ENCODE assay signal across 31 cellular contexts in the genomic region with DNA sequence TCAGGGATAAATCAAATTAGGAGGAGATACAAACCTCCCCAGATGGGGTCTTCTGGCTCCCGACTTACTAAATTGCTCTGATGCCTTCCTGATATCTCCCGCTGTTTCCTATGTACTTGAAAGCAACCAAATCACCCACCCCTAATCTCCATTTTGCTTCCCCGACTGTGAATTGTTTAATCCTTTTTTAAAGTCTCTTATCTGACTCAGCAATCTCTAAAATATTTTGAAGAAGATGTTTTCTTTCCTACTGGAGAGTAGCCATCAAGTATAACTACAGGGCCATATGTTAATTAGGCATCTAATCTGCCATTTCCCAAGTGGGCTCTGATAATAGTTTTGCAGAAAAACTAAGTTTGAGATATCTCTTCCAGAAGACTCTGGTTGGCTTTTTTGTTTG.
A peak's percentile ranks its signal among the peaks of the same experiment; 100 is the strongest.
DNase-seq lines count a peak whose midpoint lies in the region; ATAC-seq, FAIRE-seq and TF ChIP-seq lines count a peak whose summit lies in the region.
"Had no signal": no experiment of that assay in that cellular context is flagged by ENCODE, and none has a peak within 500 bp of the region (broad histone marks: within the 10 kb centered on the region; RNA-seq: fewer than 3 reads in every experiment).

No MANE protein-coding gene starts in this region.

- no peaks in the 10 kb centered on the region for H3K9me1 ChIP-seq in K562 (ENCODE audit: control insufficient read depth, insufficient read depth, low read length)

- POLR2A ChIA-PET in K562 (lab: Yijun Ruan, JAX): interaction anchor here (0.9 kb wide), 1 partner anchor 9 kb away, joined by 3 read pairs; no protein-coding TSS in a partner anchor

- H4K20me1 ChIP-seq in K562 (replicated peaks; ENCODE audit: control insufficient read depth, insufficient read depth, low read length): no peaks in the 10 kb centered on the region
- H4K20me1 ChIP-seq: BLaER1; BLaER1 treated with 17β-estradiol and CSF1 and Interleukin-3, amounts not matched to agents 10 nM and 100 nM had no signal

- H2AFZ ChIP-seq in K562 (ENCODE audit: low read depth, low read length): peak overlapping the region; percentile 8; the same call in 1 of the 2 replicates

- no peaks in the 10 kb centered on the region for H3K79me1 ChIP-seq in mesendoderm (ENCODE audit: low read length)

- H3K4me1 ChIP-seq in K562 (replicated peaks in 1 of 2; ENCODE audit: control insufficient read depth in 2 of 2, insufficient read depth in 2 of 2, low read length in 2 of 2) (peaks cover 3 to 23% of the 10 kb centered on the region in 2 experiments; a peak in 4 of 5 replicates), mesendoderm (ENCODE audit: control insufficient read depth, low read depth, low read length) (peaks cover 6% of the 10 kb centered on the region), mucosa of descending colon (ENCODE audit: low read depth) (no peaks in the 10 kb centered on the region)
- H3K4me1 ChIP-seq: BE2C had no signal

- no peak for TF ChIP-seq RAD21 in K562 (CRISPR knock-in tag; conservative IDR thresholded peaks at IDR 0.05 in 1 of 2, IDR thresholded peaks at IDR 0.05 in 1 of 2)

- no peak overlapping the region for H2BK5ac ChIP-seq in mesendoderm (ENCODE audit: low read length)

- H3K36me3 ChIP-seq in K562 (ENCODE audit: control insufficient read depth, insufficient read depth, low read length): no peaks in the 10 kb centered on the region
- no peaks in the 10 kb centered on the region for H3K36me3 ChIP-seq in mesendoderm (ENCODE audit: control insufficient read depth, insufficient read depth, low read length)
- H3K36me3 ChIP-seq in mucosa of descending colon (ENCODE audit: low read depth): no peaks in the 10 kb centered on the region
- H3K36me3 ChIP-seq: BE2C; BLaER1; BLaER1 treated with 17β-estradiol and CSF1 and Interleukin-3, amounts not matched to agents 10 nM and 100 nM had no signal

- intact Hi-C loops in K562 (cut with micrococcal nuclease) (no loop called here), mucosa of descending colon (cut with DNase I, micrococcal nuclease) (no loop called here)

- H3K56ac ChIP-seq in mesendoderm (ENCODE audit: low read length): no peak overlapping the region

- CTCF ChIA-PET in K562 (lab: Yijun Ruan, JAX; ENCODE audit: low intra/inter-chr PET ratio): no interaction called here

- no peak overlapping the region for H3K4ac ChIP-seq in mesendoderm (ENCODE audit: low read depth, low read length)

- H3K9me3 ChIP-seq in K562 (replicated peaks; ENCODE audit: control insufficient read depth, insufficient read depth, low read depth, low read length) (no peaks in the 10 kb centered on the region), mucosa of descending colon (no peaks in the 10 kb centered on the region)
- H3K9me3 ChIP-seq: BE2C; BLaER1; BLaER1 treated with 17β-estradiol and CSF1 and Interleukin-3, amounts not matched to agents 10 nM and 100 nM; Caco-2 had no signal

- H2BK15ac ChIP-seq in mesendoderm (replicated peaks; ENCODE audit: low read depth): no peak overlapping the region

- no peak overlapping the region for H4K5ac ChIP-seq in mesendoderm (ENCODE audit: low read length)

- no peak for FAIRE-seq in K562 (lab: Jason Lieb, UNC)
- FAIRE-seq: A204.1, A549, D721Med had no signal

- H3K18ac ChIP-seq in mesendoderm (ENCODE audit: low read length): no peak overlapping the region

- in situ Hi-C loops in K562 (cut with MboI): no loop called here

- ATAC-seq in K562: no peak
- ATAC-seq in mucosa of descending colon: no peak
- ATAC-seq: A549; CD8-positive, alpha-beta T cell had no signal

- no peak overlapping the region for H2BK120ac ChIP-seq in mesendoderm (ENCODE audit: low read depth, low read length)

- 53% methylated on average over 3 of the region's 3 CpGs for WGBS in K562 (ENCODE audit: insufficient coverage, low coverage, missing lambda C conversion rate)
- no CpG with 5 or more reads among the region's 3 CpGs for WGBS in mesendoderm (ENCODE audit: extremely low coverage, insufficient coverage, low lambda C conversion rate)

- no peak overlapping the region for H3K23ac ChIP-seq in mesendoderm (ENCODE audit: low read length)

- H3K4me2 ChIP-seq in K562 (ENCODE audit: insufficient read depth, low read length) (no peak overlapping the region), mesendoderm (ENCODE audit: low read length) (no peak overlapping the region)
- H3K4me2 ChIP-seq: A549, BLaER1 had no signal

- no peak for TF ChIP-seq EP300 in K562 (IDR thresholded peaks at IDR 0.05; ENCODE audit: low read length)

- DNase-seq in K562 (ENCODE audit: extremely low read depth in 1 of 4, low spot score in 3 of 4): no peak
- peak; percentile 25 for DNase-seq in mesendoderm
- no peak for DNase-seq in Kasumi-1 (lab: John Stamatoyannopoulos, UW)
- DNase-seq in mucosa of descending colon: no peak
- DNase-seq: 8988T; ACHN; AML-193; BE2C; C1 segment of cervical spinal cord; Caco-2; Calu3; CD4-positive, alpha-beta memory T cell; CD4-positive, alpha-beta T cell; CD4-positive, CD25-positive, alpha-beta regulatory T cell; CD8-positive, alpha-beta memory T cell; CD8-positive, alpha-beta T cell; COR-L47; DMS 273 treated with DMSO at 0.1 percent for 48 hours; DMS153; DMS53; DMS79; DMS79 treated with DMSO at 0.1 percent for 48 hours; DND-41; EL had no signal

- no peak overlapping the region for H4K8ac ChIP-seq in mesendoderm (ENCODE audit: low read depth, low read length)

- H2AK5ac ChIP-seq in mesendoderm (ENCODE audit: low read length): no peak overlapping the region

- H3K9ac ChIP-seq in K562 (ENCODE audit: insufficient read depth in 1 of 2, low read depth in 2 of 2, low read length in 2 of 2): no peak overlapping the region
- H3K9ac ChIP-seq in mesendoderm (ENCODE audit: low read length): no peak overlapping the region
- H3K9ac ChIP-seq: BLaER1; BLaER1 treated with 17β-estradiol and CSF1 and Interleukin-3, amounts not matched to agents 10 nM and 100 nM had no signal

- no peak overlapping the region for H3K4me3 ChIP-seq in K562
- H3K4me3 ChIP-seq in mesendoderm (ENCODE audit: low read length): no peak overlapping the region
- no peak overlapping the region for H3K4me3 ChIP-seq in mucosa of descending colon
- H3K4me3 ChIP-seq: A549; BLaER1; BLaER1 treated with 17β-estradiol and CSF1 and Interleukin-3, amounts not matched to agents 10 nM and 100 nM had no signal

- no peak for TF ChIP-seq POLR2A in K562 (conservative IDR thresholded peaks at IDR 0.05)

- no peaks in the 10 kb centered on the region for H3K27me3 ChIP-seq in K562 (ENCODE audit: control insufficient read depth in 2 of 2, insufficient read depth in 2 of 2, low read length in 2 of 2)
- H3K27me3 ChIP-seq in mesendoderm (ENCODE audit: insufficient read depth, low read length, poor library complexity): no peaks in the 10 kb centered on the region
- H3K27me3 ChIP-seq: BE2C; BLaER1; BLaER1 treated with 17β-estradiol and CSF1 and Interleukin-3, amounts not matched to agents 10 nM and 100 nM had no signal

- TF ChIP-seq CTCF in K562 (IDR thresholded peaks at IDR 0.05 in 2 of 3, conservative IDR thresholded peaks at IDR 0.05 in 1 of 3; ENCODE audit: insufficient read depth in 2 of 3, low read depth in 1 of 3, low read length in 3 of 3) (no peak), mucosa of descending colon (IDR thresholded peaks at IDR 0.05) (no peak)

- no TSS peak for BruUV-seq in K562 (replicated peaks; lab: Mats Ljungman, UMichigan)

- no peak overlapping the region for H3K27ac ChIP-seq in K562 (ENCODE audit: extremely low read depth, low read depth, low read length)
- H3K27ac ChIP-seq in mesendoderm (ENCODE audit: low read depth, low read length): no peak overlapping the region
- H3K27ac ChIP-seq: 22Rv1; A549; BLaER1; BLaER1 treated with 17β-estradiol and CSF1 and Interleukin-3, amounts not matched to agents 10 nM and 100 nM; C4-2B had no signal

- H3K79me2 ChIP-seq in K562 (ENCODE audit: control insufficient read depth, insufficient read depth, low read length): no peaks in the 10 kb centered on the region
- no peaks in the 10 kb centered on the region for H3K79me2 ChIP-seq in mesendoderm (ENCODE audit: control insufficient read depth, insufficient read depth, low read length)

TF ChIP-seq in K562, 482 proteins besides CTCF, POLR2A, EP300 and RAD21 (continues in another document):
- TF ChIP-seq MAFG (tag; conservative IDR thresholded peaks at IDR 0.05) (peak; percentile 48; the same call in 1 of the 2 replicates), ZNF316 (IDR thresholded peaks at IDR 0.05) (peak; percentile 80), IFI16 (CRISPR knock-in tag; IDR thresholded peaks at IDR 0.05) (no peak), MAFK (IDR thresholded peaks at IDR 0.05; ENCODE audit: low read length) (0 out of 2 replicates have a peak, but pooled peaks have one; percentile 12), ARID2 (IDR thresholded peaks at IDR 0.05) (no peak), FIP1L1 (IDR thresholded peaks at IDR 0.05; ENCODE audit: low read depth, low read length, poor library complexity, severe bottlenecking) (no peak), C11orf30 (IDR thresholded peaks at IDR 0.05; ENCODE audit: low read depth) (peak; percentile 66; the same call in 1 of the 2 replicates)
- TF ChIP-seq, protein P1, sequence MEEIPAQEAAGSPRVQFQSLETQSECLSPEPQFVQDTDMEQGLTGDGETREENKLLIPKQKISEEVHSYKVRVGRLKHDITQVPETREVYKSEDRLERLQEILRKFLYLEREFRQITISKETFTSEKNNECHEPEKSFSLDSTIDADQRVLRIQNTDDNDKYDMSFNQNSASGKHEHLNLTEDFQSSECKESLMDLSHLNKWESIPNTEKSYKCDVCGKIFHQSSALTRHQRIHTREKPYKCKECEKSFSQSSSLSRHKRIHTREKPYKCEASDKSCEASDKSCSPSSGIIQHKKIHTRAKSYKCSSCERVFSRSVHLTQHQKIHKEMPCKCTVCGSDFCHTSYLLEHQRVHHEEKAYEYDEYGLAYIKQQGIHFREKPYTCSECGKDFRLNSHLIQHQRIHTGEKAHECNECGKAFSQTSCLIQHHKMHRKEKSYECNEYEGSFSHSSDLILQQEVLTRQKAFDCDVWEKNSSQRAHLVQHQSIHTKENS (CRISPR knock-in tag; IDR thresholded peaks at IDR 0.05): no peak
- TF ChIP-seq, protein P2, sequence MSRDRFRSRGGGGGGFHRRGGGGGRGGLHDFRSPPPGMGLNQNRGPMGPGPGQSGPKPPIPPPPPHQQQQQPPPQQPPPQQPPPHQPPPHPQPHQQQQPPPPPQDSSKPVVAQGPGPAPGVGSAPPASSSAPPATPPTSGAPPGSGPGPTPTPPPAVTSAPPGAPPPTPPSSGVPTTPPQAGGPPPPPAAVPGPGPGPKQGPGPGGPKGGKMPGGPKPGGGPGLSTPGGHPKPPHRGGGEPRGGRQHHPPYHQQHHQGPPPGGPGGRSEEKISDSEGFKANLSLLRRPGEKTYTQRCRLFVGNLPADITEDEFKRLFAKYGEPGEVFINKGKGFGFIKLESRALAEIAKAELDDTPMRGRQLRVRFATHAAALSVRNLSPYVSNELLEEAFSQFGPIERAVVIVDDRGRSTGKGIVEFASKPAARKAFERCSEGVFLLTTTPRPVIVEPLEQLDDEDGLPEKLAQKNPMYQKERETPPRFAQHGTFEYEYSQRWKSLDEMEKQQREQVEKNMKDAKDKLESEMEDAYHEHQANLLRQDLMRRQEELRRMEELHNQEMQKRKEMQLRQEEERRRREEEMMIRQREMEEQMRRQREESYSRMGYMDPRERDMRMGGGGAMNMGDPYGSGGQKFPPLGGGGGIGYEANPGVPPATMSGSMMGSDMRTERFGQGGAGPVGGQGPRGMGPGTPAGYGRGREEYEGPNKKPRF (IDR thresholded peaks at IDR 0.05; ENCODE audit: low read depth, low read length): no peak
